ENCODE assay signal across 22 cellular contexts in the genomic region with DNA sequence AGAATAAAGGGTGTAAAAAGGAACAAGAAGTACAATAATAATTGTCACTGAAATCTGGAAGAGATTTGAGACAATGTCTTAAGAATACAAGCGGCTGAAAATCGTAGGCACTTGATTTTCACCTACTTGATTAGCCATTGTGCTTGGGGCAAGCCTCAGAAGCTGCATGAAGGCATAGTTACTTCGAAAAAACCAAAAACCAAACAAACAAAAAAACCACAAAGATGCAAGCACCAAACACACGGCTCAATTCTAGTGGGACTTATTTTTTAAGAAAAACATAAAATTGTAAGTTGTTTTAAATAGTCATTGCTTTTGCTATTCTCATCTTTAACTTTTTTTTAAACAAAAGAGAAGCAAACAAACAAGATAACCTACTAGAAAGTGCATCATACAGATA.
"Had no signal": no experiment of that assay in that cellular context is flagged by ENCODE, and none has a peak within 500 bp of the region (broad histone marks: within the 10 kb centered on the region; RNA-seq: fewer than 3 reads in every experiment).

No MANE protein-coding gene starts in this region.

- H3K27ac ChIP-seq: HL-60, RWPE1 had no signal

- H3K4me3 ChIP-seq: K562 had no signal

- DNase-seq: MV-4-11; NCI-H1048; NCI-H1105; NCI-H1417; NCI-H1436 treated with DMSO at 0.1 percent for 48 hours; NCI-H1694 treated with DMSO at 0.1 percent for 48 hours; NCI-H1930; NCI-H2081; NCI-H2107; NCI-H2227 treated with DMSO at 0.1 percent for 48 hours; NCI-H524; NCI-H526 treated with DMSO at 0.1 percent for 48 hours; NCI-H748 treated with DMSO at 0.1 percent for 48 hours; NK-92 treated with Interleukin-12 subunit alpha and Interleukin-12 subunit beta, amount 100 ng/mL, for 24 hours; PC-3; SHP77; SK-N-SH; SW 1271 had no signal

- H3K9ac ChIP-seq: SK-N-SH had no signal

- ATAC-seq: K562, Panc1, PC-3 had no signal

- H3K9me3 ChIP-seq: SK-N-SH had no signal

- H3K4me2 ChIP-seq: SK-N-SH had no signal
